Comparison of ENCODE assay signal across 1 cellular context in genomic region chr12:27523642-27524488, GRCh38.
TF ChIP-seq lines count a peak whose summit lies in the region.

TSS of gene PPFIBP1 (plus strand) at chr12:27524206. CDS start at chr12:27633397, 109,191 bp downstream.

TF ChIP-seq in HepG2, 621 proteins besides CTCF, POLR2A, EP300 and RAD21 (continued from another document and continues in another):
- no peak for TF ChIP-seq ATF3 (CRISPR knock-in tag; IDR thresholded peaks at IDR 0.05)
- TF ChIP-seq SALL1 (CRISPR knock-in tag; IDR thresholded peaks at IDR 0.05) = peak; percentile 21; the same call in 1 of the 2 replicates
- peak; percentile 26; the same call in 1 of the 2 replicates for TF ChIP-seq RXRA (CRISPR knock-in tag; IDR thresholded peaks at IDR 0.05)
- no peak for TF ChIP-seq ZNF576 (CRISPR knock-in tag; IDR thresholded peaks at IDR 0.05)
- no peak for TF ChIP-seq CCDC6 (CRISPR knock-in tag; IDR thresholded peaks at IDR 0.05)
- TF ChIP-seq POLR2AphosphoS5 (IDR thresholded peaks at IDR 0.05; ENCODE audit: low read depth, low read length) = peak; percentile 93
- TF ChIP-seq ELF3 (CRISPR knock-in tag; IDR thresholded peaks at IDR 0.05) = peak; percentile 69
- TF ChIP-seq PHF8 (CRISPR knock-in tag; IDR thresholded peaks at IDR 0.05) = peak; percentile 76
- no peak for TF ChIP-seq THRA (CRISPR knock-in tag; IDR thresholded peaks at IDR 0.05; ENCODE audit: borderline replicate concordance)
- TF ChIP-seq SMAD9 (CRISPR knock-in tag; IDR thresholded peaks at IDR 0.05) = no peak
- TF ChIP-seq ZNF609 (CRISPR knock-in tag; IDR thresholded peaks at IDR 0.05; ENCODE audit: borderline replicate concordance) = peak; percentile 36; the same call in 1 of the 2 replicates
- 0 out of 2 replicates have a peak, but pooled peaks have one; percentile 23 for TF ChIP-seq HBP1 (CRISPR knock-in tag; IDR thresholded peaks at IDR 0.05; ENCODE audit: low read depth)
- 0 out of 2 replicates have a peak, but pooled peaks have one; percentile 50 for TF ChIP-seq ZNF891 (CRISPR knock-in tag; IDR thresholded peaks at IDR 0.05)
- TF ChIP-seq MLX (CRISPR knock-in tag; IDR thresholded peaks at IDR 0.05) = 0 out of 2 replicates have a peak, but pooled peaks have one; percentile 38
- TF ChIP-seq ZKSCAN5 (CRISPR knock-in tag; IDR thresholded peaks at IDR 0.05) = peak; percentile 19; the same call in 1 of the 2 replicates
- TF ChIP-seq THAP11 (CRISPR knock-in tag; IDR thresholded peaks at IDR 0.05) = peak; percentile 47
- no peak for TF ChIP-seq PHB2 (IDR thresholded peaks at IDR 0.05; ENCODE audit: partially characterized antibody)
- TF ChIP-seq FUBP1 (CRISPR knock-in tag; IDR thresholded peaks at IDR 0.05; ENCODE audit: borderline replicate concordance) = no peak
- peak; percentile 76; the same call in 1 of the 2 replicates for TF ChIP-seq CEBPB (IDR thresholded peaks at IDR 0.05; ENCODE audit: borderline replicate concordance, low read depth, low read length)
- no peak for TF ChIP-seq HNRNPH1 (optimal IDR thresholded peaks at IDR 0.05; ENCODE audit: low read depth, low read length)
- no peak for TF ChIP-seq HMGA1 (CRISPR knock-in tag; conservative IDR thresholded peaks at IDR 0.05)
- peak; percentile 56; the same call in 1 of the 2 replicates for TF ChIP-seq ZFX (CRISPR knock-in tag; IDR thresholded peaks at IDR 0.05; ENCODE audit: low read depth)
- TF ChIP-seq ONECUT2 (CRISPR knock-in tag; IDR thresholded peaks at IDR 0.05) = peak; percentile 69
- peak; percentile 75; the same call in 1 of the 2 replicates for TF ChIP-seq KMT2B (CRISPR knock-in tag; IDR thresholded peaks at IDR 0.05)
- TF ChIP-seq ISL2 (CRISPR knock-in tag; IDR thresholded peaks at IDR 0.05) = 0 out of 2 replicates have a peak, but pooled peaks have one; percentile 8
- TF ChIP-seq RCOR2 (CRISPR knock-in tag; IDR thresholded peaks at IDR 0.05) = no peak
- TF ChIP-seq YY1 (IDR thresholded peaks at IDR 0.05; ENCODE audit: insufficient read depth, insufficient replicate concordance, low read depth, low read length) = peak; percentile 50
- TF ChIP-seq SSRP1 (CRISPR knock-in tag; IDR thresholded peaks at IDR 0.05) = peak; percentile 70; the same call in 1 of the 2 replicates
- peak; percentile 73; the same call in 1 of the 2 replicates for TF ChIP-seq ZFP91 (CRISPR knock-in tag; IDR thresholded peaks at IDR 0.05; ENCODE audit: borderline replicate concordance)
- TF ChIP-seq MED8 (CRISPR knock-in tag; IDR thresholded peaks at IDR 0.05; ENCODE audit: insufficient replicate concordance) = peak; percentile 19
- no peak for TF ChIP-seq JUNB (CRISPR knock-in tag; IDR thresholded peaks at IDR 0.05; ENCODE audit: borderline replicate concordance)
- peak; percentile 88 for TF ChIP-seq TGIF2 (CRISPR knock-in tag; IDR thresholded peaks at IDR 0.05)
- TF ChIP-seq BATF2 (CRISPR knock-in tag; IDR thresholded peaks at IDR 0.05) = 0 out of 2 replicates have a peak, but pooled peaks have one; percentile 30
- TF ChIP-seq MAZ (IDR thresholded peaks at IDR 0.05; ENCODE audit: borderline replicate concordance, low read depth, low read length) = peak; percentile 85; the same call in 1 of the 2 replicates
- no peak for TF ChIP-seq MAZ (CRISPR knock-in tag; IDR thresholded peaks at IDR 0.05; ENCODE audit: low read depth)
- TF ChIP-seq ZBTB38 (CRISPR knock-in tag; IDR thresholded peaks at IDR 0.05) = no peak
- 0 out of 2 replicates have a peak, but pooled peaks have one; percentile 27 for TF ChIP-seq ZNF614 (CRISPR knock-in tag; IDR thresholded peaks at IDR 0.05; ENCODE audit: borderline replicate concordance)
- peak; percentile 68; the same call in 1 of the 2 replicates for TF ChIP-seq ZNF607 (CRISPR knock-in tag; IDR thresholded peaks at IDR 0.05; ENCODE audit: borderline replicate concordance)
- peak; percentile 69; the same call in 1 of the 2 replicates for TF ChIP-seq NRL (CRISPR knock-in tag; IDR thresholded peaks at IDR 0.05; ENCODE audit: borderline replicate concordance)
- peak; percentile 34; the same call in 1 of the 2 replicates for TF ChIP-seq ATF7 (IDR thresholded peaks at IDR 0.05)
- peak; percentile 72; the same call in 1 of the 2 replicates for TF ChIP-seq ATF7 (CRISPR knock-in tag; IDR thresholded peaks at IDR 0.05)
- TF ChIP-seq ETV5 (CRISPR knock-in tag; IDR thresholded peaks at IDR 0.05; ENCODE audit: borderline replicate concordance) = 0 out of 2 replicates have a peak, but pooled peaks have one; percentile 6
- no peak; the same call in 1 of the 2 replicates for TF ChIP-seq HOXA3 (CRISPR knock-in tag; IDR thresholded peaks at IDR 0.05)
- peak; percentile 4; the same call in 1 of the 2 replicates for TF ChIP-seq ZNF281 (CRISPR knock-in tag; IDR thresholded peaks at IDR 0.05; ENCODE audit: borderline replicate concordance)
- peak; percentile 87 for TF ChIP-seq POLR2G (IDR thresholded peaks at IDR 0.05; ENCODE audit: low read depth, low read length)
